Comparison of ENCODE assay signal across 27 cellular contexts in genomic region chr5:67960939-67961338, GRCh38.
DNase-seq lines count a peak whose midpoint lies in the region; ATAC-seq, FAIRE-seq and TF ChIP-seq lines count a peak whose summit lies in the region.
"Had no signal": no experiment of that assay in that cellular context is flagged by ENCODE, and none has a peak within 500 bp of the region (broad histone marks: within the 10 kb centered on the region; RNA-seq: fewer than 3 reads in every experiment).

No MANE protein-coding gene starts in this region.

- ATAC-seq in left ventricle myocardium superior = peak; percentile 90
- no peak for ATAC-seq in activated T-helper 17 cell treated with anti-CD3 and anti-CD28 coated beads, Interleukin-2, amount 50 U/mL, for 72 hours (replicated peaks)
- ATAC-seq: Panc1; stimulated activated naive CD8-positive, alpha-beta T cell treated with anti-CD3 and anti-CD28 coated beads, Interleukin-15, amount 100 ng/mL, for 72 hours; T-cell had no signal

- no peak for FAIRE-seq in bronchial epithelial cell (lab: Jason Lieb, UNC)
- FAIRE-seq: frontal cortex had no signal

- TF ChIP-seq CTCF in bronchial epithelial cell (IDR thresholded peaks at IDR 0.05; ENCODE audit: insufficient read depth, low read length, severe bottlenecking) (no peak), retinal pigment epithelial cell (conservative IDR thresholded peaks at IDR 0.05; ENCODE audit: low read depth, low read length) (no peak)

- no peaks in the 10 kb centered on the region for H3K27me3 ChIP-seq in bronchial epithelial cell (ENCODE audit: control insufficient read depth, insufficient read depth, low read length)
- H3K27me3 ChIP-seq: esophagus squamous epithelium, ovary, SJCRH30 had no signal

- no peak overlapping the region for H3K27ac ChIP-seq in substantia nigra (ENCODE audit: low read depth, low read length, poor library complexity, severe bottlenecking)
- H3K27ac ChIP-seq: esophagus squamous epithelium, ovary, SJCRH30, WERI-Rb-1 had no signal

- intact Hi-C loops in left ventricle myocardium superior (cut with micrococcal nuclease) = no loop called here

- no peaks in the 10 kb centered on the region for H3K9me3 Mint-ChIP-seq in activated T-helper 17 cell treated with anti-CD3 and anti-CD28 coated beads, Interleukin-2, amount 50 U/mL, for 72 hours
- H3K9me3 Mint-ChIP-seq: IgD-negative memory B cell; stimulated activated naive CD8-positive, alpha-beta T cell treated with anti-CD3 and anti-CD28 coated beads, Interleukin-15, amount 100 ng/mL, for 72 hours; T-cell had no signal

- H3K27me3 Mint-ChIP-seq in activated T-helper 17 cell treated with anti-CD3 and anti-CD28 coated beads, Interleukin-2, amount 50 U/mL, for 72 hours = peaks cover 9% of the 10 kb centered on the region
- H3K27me3 Mint-ChIP-seq: stimulated activated naive CD8-positive, alpha-beta T cell treated with anti-CD3 and anti-CD28 coated beads, Interleukin-15, amount 100 ng/mL, for 72 hours had no signal

- no peaks in the 10 kb centered on the region for H3K4me1 Mint-ChIP-seq in activated T-helper 17 cell treated with anti-CD3 and anti-CD28 coated beads, Interleukin-2, amount 50 U/mL, for 72 hours
- H3K4me1 Mint-ChIP-seq: IgD-negative memory B cell; stimulated activated naive CD8-positive, alpha-beta T cell treated with anti-CD3 and anti-CD28 coated beads, Interleukin-15, amount 100 ng/mL, for 72 hours; T-cell had no signal

- no peaks in the 10 kb centered on the region for H3K36me3 Mint-ChIP-seq in activated T-helper 17 cell treated with anti-CD3 and anti-CD28 coated beads, Interleukin-2, amount 50 U/mL, for 72 hours (ENCODE audit: low read depth)
- H3K36me3 Mint-ChIP-seq: activated naive CD8-positive, alpha-beta T cell; IgD-negative memory B cell; T-cell had no signal

- H3K4me3 ChIP-seq in bronchial epithelial cell (ENCODE audit: low read depth, low read length) (no peak overlapping the region), retinal pigment epithelial cell (ENCODE audit: low read length) (no peak overlapping the region)
- H3K4me3 ChIP-seq: esophagus squamous epithelium, ovary, SJCRH30 had no signal

- H3K4me3 Mint-ChIP-seq in activated T-helper 17 cell treated with anti-CD3 and anti-CD28 coated beads, Interleukin-2, amount 50 U/mL, for 72 hours = no peak overlapping the region
- H3K4me3 Mint-ChIP-seq: activated naive CD8-positive, alpha-beta T cell; IgD-negative memory B cell; stimulated activated naive CD8-positive, alpha-beta T cell treated with anti-CD3 and anti-CD28 coated beads, Interleukin-15, amount 100 ng/mL, for 72 hours; T-cell had no signal

- H3K36me3 ChIP-seq in bronchial epithelial cell (ENCODE audit: control insufficient read depth, insufficient read depth, low read length) = no peaks in the 10 kb centered on the region
- H3K36me3 ChIP-seq: esophagus squamous epithelium, ovary, SJCRH30, WERI-Rb-1 had no signal

- DNase-seq in HPDE6-E6E7 (ENCODE audit: extremely low spot score) (peak; percentile 45), bronchial epithelial cell (ENCODE audit: low read depth) (peak; percentile 86), left ventricle myocardium superior (peak; percentile 40), retinal pigment epithelial cell (ENCODE audit: low read depth) (peak; percentile 39), substantia nigra (lab: John Stamatoyannopoulos, UW) (no peak), anterior cingulate cortex (lab: John Stamatoyannopoulos, UW) (no peak)
- DNase-seq: activated CD4-positive, alpha-beta T cell treated with anti-CD3 and anti-CD28 coated beads for 48 hours; activated T-cell treated with anti-CD3 and anti-CD28 coated beads for 4 hours; aorta; central memory CD4-positive, alpha-beta T cell; cortex of kidney; DMS 273 treated with DMSO at 0.1 percent for 48 hours; esophagus squamous epithelium; HCEC 1CT; NCI-H1436 treated with DMSO at 0.1 percent for 48 hours; NCI-H345; ovary; stimulated activated CD8-positive, alpha-beta memory T cell treated with anti-CD3 and anti-CD28 coated beads, Interleukin-4, amount 100 ng/mL, for 48 hours; stimulated activated naive CD8-positive, alpha-beta T cell treated with anti-CD3 and anti-CD28 coated beads, Interleukin-15, amount 100 ng/mL, for 72 hours; T-cell; WERI-Rb-1 had no signal

- no peak overlapping the region for H3K27ac Mint-ChIP-seq in activated T-helper 17 cell treated with anti-CD3 and anti-CD28 coated beads, Interleukin-2, amount 50 U/mL, for 72 hours
- H3K27ac Mint-ChIP-seq: activated naive CD8-positive, alpha-beta T cell; IgD-negative memory B cell; stimulated activated naive CD8-positive, alpha-beta T cell treated with anti-CD3 and anti-CD28 coated beads, Interleukin-15, amount 100 ng/mL, for 72 hours; T-cell had no signal

Comparison
In these comparisons a context has a peak if more than half of its experiments do, and no peak if none do; other contexts are left out.
1. DNase-seq: peak in HPDE6-E6E7 (single experiment), bronchial epithelial cell (single experiment), left ventricle myocardium superior (single experiment) and retinal pigment epithelial cell (single experiment); none in substantia nigra (0 of 49) and anterior cingulate cortex (0 of 58).